In genomic region chr1:232170909-232171308, GRCh38 we compare ENCODE assay signal across 19 cellular contexts.
DNase-seq lines count a peak whose midpoint lies in the region; ATAC-seq, FAIRE-seq and TF ChIP-seq lines count a peak whose summit lies in the region.
"Had no signal": no experiment of that assay in that cellular context is flagged by ENCODE, and none has a peak within 500 bp of the region (broad histone marks: within the 10 kb centered on the region; RNA-seq: fewer than 3 reads in every experiment).

No MANE protein-coding gene starts in this region.

- H3K4me3 ChIP-seq in A673 (ENCODE audit: low read depth, low read length, poor library complexity, severe bottlenecking) (no peak overlapping the region), fibroblast of villous mesenchyme (ENCODE audit: low read depth, low read length) (no peak overlapping the region), sigmoid colon (no peak overlapping the region)
- H3K4me3 ChIP-seq: BLaER1 treated with 17β-estradiol and CSF1 and Interleukin-3, amounts not matched to agents 10 nM and 100 nM had no signal

- no TSS peak for BruUV-seq in A673 (replicated peaks; lab: Mats Ljungman, UMichigan)
- no TSS peak for BruUV-seq in Calu3 (replicated peaks; lab: Mats Ljungman, UMichigan)

- 92 to 94% methylated on average over 1 of the region's 1 CpG for WGBS in sigmoid colon, 2 donors

- TF ChIP-seq CTCF in A673 (conservative IDR thresholded peaks at IDR 0.05; ENCODE audit: low read depth, low read length): peak; percentile 40; the same call in 1 of the 2 replicates
- TF ChIP-seq CTCF in D721Med (IDR thresholded peaks at IDR 0.05; ENCODE audit: insufficient read depth, missing control alignments): peak; percentile 21
- TF ChIP-seq CTCF in fibroblast of villous mesenchyme (IDR thresholded peaks at IDR 0.05; ENCODE audit: insufficient read depth, low read depth, low read length): peak; percentile 25
- no peak for TF ChIP-seq CTCF in Calu3 (IDR thresholded peaks at IDR 0.05; ENCODE audit: unreplicated experiment)
- no peak for TF ChIP-seq CTCF in sigmoid colon (IDR thresholded peaks at IDR 0.05)
- TF ChIP-seq CTCF in omental fat pad (IDR thresholded peaks at IDR 0.05): no peak

- H3K27me3 ChIP-seq in A673 (replicated peaks; ENCODE audit: insufficient read depth, low read depth, low read length, poor library complexity) (no peaks in the 10 kb centered on the region), sigmoid colon (no peaks in the 10 kb centered on the region)
- H3K27me3 ChIP-seq: BLaER1 treated with 17β-estradiol and CSF1 and Interleukin-3, amounts not matched to agents 10 nM and 100 nM had no signal

- H3K27ac ChIP-seq in A673 (ENCODE audit: low read depth, low read length, poor library complexity, severe bottlenecking) (no peak overlapping the region), sigmoid colon (no peak overlapping the region)
- H3K27ac ChIP-seq: BLaER1 treated with 17β-estradiol and CSF1 and Interleukin-3, amounts not matched to agents 10 nM and 100 nM had no signal

- no peaks in the 10 kb centered on the region for H3K4me1 Mint-ChIP-seq in Calu3 (ENCODE audit: low read depth, unreplicated experiment)

- H3K9me3 ChIP-seq in A673 (ENCODE audit: low read depth, low read length, poor library complexity, severe bottlenecking) (no peaks in the 10 kb centered on the region), sigmoid colon (no peaks in the 10 kb centered on the region)

- CTCF ChIA-PET in A673 (lab: Charles Lee) (interaction anchor here (0.5 kb wide), 1 partner anchor 426 kb away, joined by 3 read pairs; no protein-coding TSS in a partner anchor), Calu3 (lab: Charles Lee) (no interaction called here)

- no peak overlapping the region for H3K27ac Mint-ChIP-seq in Calu3 (ENCODE audit: unreplicated experiment)

- no peak for TF ChIP-seq EP300 in sigmoid colon (IDR thresholded peaks at IDR 0.05)

- DNase-seq in A673 (ENCODE audit: low spot score) (no peak), D721Med (ENCODE audit: insufficient read length, low spot score) (no peak), fibroblast of villous mesenchyme (ENCODE audit: low read depth) (no peak), NCI-H69 (lab: John Stamatoyannopoulos, UW) (no peak), Calu3 (no peak), sigmoid colon (no peak), omental fat pad (ENCODE audit: low spot score) (no peak)
- DNase-seq: ACHN, COR-L47, DMS53, H7, NCI-H1048, NCI-H187 treated with DMSO at 0.1 percent for 48 hours, NCI-H2171, NCI-H510A, SHP77 treated with DMSO at 0.1 percent for 48 hours had no signal

- ATAC-seq in SK-N-SH treated with all-trans-retinoic acid at 6 μM for 48 hours (peak; percentile 32; the same call in 1 of the 3 replicates), omental fat pad (ENCODE audit: low FRiP score) (no peak)
- ATAC-seq: HepG2 had no signal

- no peak overlapping the region for H3K4me3 Mint-ChIP-seq in Calu3 (ENCODE audit: low read depth, unreplicated experiment)

- H3K36me3 ChIP-seq in A673 (ENCODE audit: insufficient read depth, low read length, poor library complexity, severe bottlenecking) (no peaks in the 10 kb centered on the region), sigmoid colon (no peaks in the 10 kb centered on the region)
- H3K36me3 ChIP-seq: BLaER1 treated with 17β-estradiol and CSF1 and Interleukin-3, amounts not matched to agents 10 nM and 100 nM had no signal

- H3K4me1 ChIP-seq in A673 (ENCODE audit: insufficient read depth, low read length, poor library complexity, severe bottlenecking) (peaks cover 8% of the 10 kb centered on the region), sigmoid colon (no peaks in the 10 kb centered on the region)

- peaks cover 8% of the 10 kb centered on the region for H3K9me3 Mint-ChIP-seq in Calu3 (ENCODE audit: low read depth, unreplicated experiment)

- peaks cover 2% of the 10 kb centered on the region for H3K27me3 Mint-ChIP-seq in Calu3 (ENCODE audit: unreplicated experiment)

- POLR2A ChIA-PET in A673 (lab: Charles Lee; ENCODE audit: low non-redundant PET): interaction anchor here (0.6 kb wide), 1 partner anchor 43 kb away, joined by 3 read pairs; no protein-coding TSS in a partner anchor

- H3K36me3 Mint-ChIP-seq in Calu3 (ENCODE audit: insufficient read depth, unreplicated experiment): no peaks in the 10 kb centered on the region

- no peak for TF ChIP-seq POLR2A in sigmoid colon (IDR thresholded peaks at IDR 0.05)

- FAIRE-seq in D721Med (lab: Jason Lieb, UNC): peak; percentile 73
- FAIRE-seq: HepG2 had no signal

- intact Hi-C loops in A673 (cut with micrococcal nuclease; ENCODE audit: unreplicated experiment): no loop called here
- intact Hi-C loops in Calu3 (cut with micrococcal nuclease; ENCODE audit: unreplicated experiment): no loop called here
- intact Hi-C loops in sigmoid colon (cut with DNase I): no loop called here

TF ChIP-seq in SK-N-SH treated with all-trans-retinoic acid at 6 μM for 48 hours, 23 proteins besides CTCF, POLR2A, EP300 and RAD21:
- TF ChIP-seq ESRRG (CRISPR knock-in tag; IDR thresholded peaks at IDR 0.05): no peak
- TF ChIP-seq ARNTL (CRISPR knock-in tag; IDR thresholded peaks at IDR 0.05; ENCODE audit: borderline replicate concordance, low read depth): no peak
- TF ChIP-seq ZNF565 (CRISPR knock-in tag; conservative IDR thresholded peaks at IDR 0.05; ENCODE audit: low read depth): no peak
- no peak for TF ChIP-seq CSDC2 (CRISPR knock-in tag; IDR thresholded peaks at IDR 0.05)
- TF ChIP-seq ZFP30 (CRISPR knock-in tag; IDR thresholded peaks at IDR 0.05): no peak
- no peak for TF ChIP-seq PATZ1 (CRISPR knock-in tag; IDR thresholded peaks at IDR 0.05; ENCODE audit: borderline replicate concordance)
- TF ChIP-seq BACH2 (CRISPR knock-in tag; IDR thresholded peaks at IDR 0.05; ENCODE audit: borderline replicate concordance): no peak

Comparison
In these comparisons a context has a peak if more than half of its experiments do, and no peak if none do; other contexts are left out.
1. CTCF ChIP-seq: peak in A673 (single experiment), D721Med (single experiment) and fibroblast of villous mesenchyme (single experiment); none in Calu3 (single experiment), sigmoid colon (0 of 4) and omental fat pad (0 of 3).